ENCODE assay signal across 1 cellular context in the genomic region with DNA sequence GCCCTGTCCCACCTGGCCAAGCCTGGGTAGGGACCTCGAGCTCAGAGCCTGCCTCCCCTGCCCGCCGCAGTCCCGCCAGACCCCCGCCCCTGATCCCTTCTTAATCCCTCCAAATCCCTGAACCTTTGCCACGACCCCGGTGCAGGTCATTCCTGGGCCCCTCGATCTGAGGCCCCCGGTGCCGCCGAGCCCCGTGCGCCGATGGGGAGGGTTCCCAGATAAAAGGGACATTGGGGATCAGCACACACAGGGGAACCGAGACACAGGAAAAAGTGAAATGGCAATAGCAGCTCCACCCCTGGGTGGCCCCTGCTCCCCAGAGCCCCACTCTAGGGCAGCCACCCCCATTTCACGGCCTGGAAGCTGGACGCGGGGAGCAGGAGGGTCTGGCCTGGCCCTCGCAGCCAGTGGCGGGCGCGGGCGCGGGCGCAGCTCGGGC.
TF ChIP-seq lines count a peak whose summit lies in the region.

No MANE protein-coding gene starts in this region.

TF ChIP-seq in K562, 482 proteins besides CTCF, POLR2A, EP300 and RAD21 (continued from another document):
- TF ChIP-seq, protein P1, sequence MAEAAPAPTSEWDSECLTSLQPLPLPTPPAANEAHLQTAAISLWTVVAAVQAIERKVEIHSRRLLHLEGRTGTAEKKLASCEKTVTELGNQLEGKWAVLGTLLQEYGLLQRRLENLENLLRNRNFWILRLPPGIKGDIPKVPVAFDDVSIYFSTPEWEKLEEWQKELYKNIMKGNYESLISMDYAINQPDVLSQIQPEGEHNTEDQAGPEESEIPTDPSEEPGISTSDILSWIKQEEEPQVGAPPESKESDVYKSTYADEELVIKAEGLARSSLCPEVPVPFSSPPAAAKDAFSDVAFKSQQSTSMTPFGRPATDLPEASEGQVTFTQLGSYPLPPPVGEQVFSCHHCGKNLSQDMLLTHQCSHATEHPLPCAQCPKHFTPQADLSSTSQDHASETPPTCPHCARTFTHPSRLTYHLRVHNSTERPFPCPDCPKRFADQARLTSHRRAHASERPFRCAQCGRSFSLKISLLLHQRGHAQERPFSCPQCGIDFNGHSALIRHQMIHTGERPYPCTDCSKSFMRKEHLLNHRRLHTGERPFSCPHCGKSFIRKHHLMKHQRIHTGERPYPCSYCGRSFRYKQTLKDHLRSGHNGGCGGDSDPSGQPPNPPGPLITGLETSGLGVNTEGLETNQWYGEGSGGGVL (CRISPR knock-in tag; IDR thresholded peaks at IDR 0.05), result no peak
- TF ChIP-seq SMC3 (conservative IDR thresholded peaks at IDR 0.05; ENCODE audit: insufficient read depth, low read depth, low read length) (peak; percentile 72; the same call in 1 of the 2 replicates), MTA1 (IDR thresholded peaks at IDR 0.05; ENCODE audit: borderline replicate concordance) (no peak), STAG1 (CRISPR knock-in tag; IDR thresholded peaks at IDR 0.05; ENCODE audit: borderline replicate concordance) (peak; percentile 45; the same call in 1 of the 2 replicates), NFE2L1 (tag; IDR thresholded peaks at IDR 0.05; ENCODE audit: borderline replicate concordance, low read depth) (no peak)
